8 cellular contexts compared by ENCODE assay signal in genomic region chr2:108621087-108621559, GRCh38.
DNase-seq lines count a peak whose midpoint lies in the region; ATAC-seq and TF ChIP-seq lines count a peak whose summit lies in the region.

No MANE protein-coding gene starts in this region.

- H3K27me3 ChIP-seq in neutrophil, result no peaks in the 10 kb centered on the region
- H3K27me3 ChIP-seq in vagina, result no peaks in the 10 kb centered on the region
- no peaks in the 10 kb centered on the region for H3K27me3 ChIP-seq in HAP-1 (ENCODE audit: low read depth)

- peak overlapping the region; percentile 54 to 57 for H3K4me3 ChIP-seq in neutrophil (ENCODE audit: low read depth in 1 of 2, low read length in 1 of 2)
- peak overlapping the region in 1 of 2 donors; percentile 7 for H3K4me3 ChIP-seq in vagina
- H3K4me3 ChIP-seq in HAP-1, result no peak overlapping the region

- no peak for TF ChIP-seq CTCF in endothelial cell (IDR thresholded peaks at IDR 0.05; ENCODE audit: unreplicated experiment)
- no peak for TF ChIP-seq CTCF in neutrophil (IDR thresholded peaks at IDR 0.05)
- no peak for TF ChIP-seq CTCF in vagina (IDR thresholded peaks at IDR 0.05)

- peak; percentile 70 for DNase-seq in NCI-H2107 treated with DMSO at 0.1 percent for 48 hours (lab: John Stamatoyannopoulos, UW; ENCODE audit: unreplicated experiment)
- DNase-seq in activated CD4-positive, alpha-beta T cell treated with anti-CD3 and anti-CD28 coated beads, Interleukin-2, amount 50 U/mL, for 24 hours (ENCODE audit: low read depth in 1 of 2, low spot score in 1 of 2), result peak; percentile 46 to 68
- peak; percentile 31 for DNase-seq in endothelial cell (ENCODE audit: low spot score)
- no peak for DNase-seq in vagina (ENCODE audit: extremely low spot score in 2 of 2)
- DNase-seq in HAP-1 (ENCODE audit: low spot score in 2 of 2), result no peak

- H3K36me3 ChIP-seq in neutrophil (no peaks in the 10 kb centered on the region), vagina (no peaks in the 10 kb centered on the region), HAP-1 (replicated peaks) (no peaks in the 10 kb centered on the region)

- TF ChIP-seq POLR2A in vagina (IDR thresholded peaks at IDR 0.05), result no peak

- H3K4me3 Mint-ChIP-seq in endothelial cell (ENCODE audit: unreplicated experiment), result peak overlapping the region; percentile 88

- peak overlapping the region; percentile 88 for H3K27ac ChIP-seq in neutrophil
- H3K27ac ChIP-seq in vagina, result peak overlapping the region; percentile 72

- no peaks in the 10 kb centered on the region for H3K9me3 Mint-ChIP-seq in endothelial cell (ENCODE audit: unreplicated experiment)

- in situ Hi-C loops in HAP-1 (cut with MboI; ENCODE audit: low sequenced_read_pairs), result no loop called here

- peak overlapping the region; percentile 95 for H3K27ac Mint-ChIP-seq in endothelial cell (ENCODE audit: unreplicated experiment)

- H3K4me1 ChIP-seq in neutrophil (ENCODE audit: control insufficient read depth in 1 of 2, insufficient read depth in 1 of 2, low read depth in 1 of 2, low read length in 1 of 2) (peaks cover 37 to 41% of the 10 kb centered on the region in 2 experiments), vagina (peaks cover 75% of the 10 kb centered on the region), HAP-1 (peaks cover 24% of the 10 kb centered on the region)

- intact Hi-C loops in vagina (cut with DNase I), result no loop called here

- H3K36me3 Mint-ChIP-seq in endothelial cell (ENCODE audit: low read depth, unreplicated experiment), result no peaks in the 10 kb centered on the region

- peak; percentile 98 for ATAC-seq in GM18861 (IDR thresholded peaks at IDR 0.05; ENCODE audit: unreplicated experiment)
- peak; percentile 99 for ATAC-seq in HG02870 (IDR thresholded peaks at IDR 0.05; ENCODE audit: unreplicated experiment)

- H3K9me3 ChIP-seq in neutrophil, result no peaks in the 10 kb centered on the region
- H3K9me3 ChIP-seq in vagina, result no peaks in the 10 kb centered on the region
- H3K9me3 ChIP-seq in HAP-1, result no peaks in the 10 kb centered on the region

- peaks cover 65% of the 10 kb centered on the region for H3K4me1 Mint-ChIP-seq in endothelial cell (ENCODE audit: unreplicated experiment)

- peaks cover 5% of the 10 kb centered on the region for H3K27me3 Mint-ChIP-seq in endothelial cell (ENCODE audit: unreplicated experiment)

Comparison
In these comparisons a context has a peak if more than half of its experiments do, and no peak if none do; other contexts are left out.
1. DNase-seq: peak in NCI-H2107 treated with DMSO at 0.1 percent for 48 hours (single experiment), activated CD4-positive, alpha-beta T cell treated with anti-CD3 and anti-CD28 coated beads, Interleukin-2, amount 50 U/mL, for 24 hours (2 of 2) and endothelial cell (single experiment); none in vagina (0 of 2) and HAP-1 (0 of 2).